ENCODE assay signal across 9 cellular contexts in the genomic region with DNA sequence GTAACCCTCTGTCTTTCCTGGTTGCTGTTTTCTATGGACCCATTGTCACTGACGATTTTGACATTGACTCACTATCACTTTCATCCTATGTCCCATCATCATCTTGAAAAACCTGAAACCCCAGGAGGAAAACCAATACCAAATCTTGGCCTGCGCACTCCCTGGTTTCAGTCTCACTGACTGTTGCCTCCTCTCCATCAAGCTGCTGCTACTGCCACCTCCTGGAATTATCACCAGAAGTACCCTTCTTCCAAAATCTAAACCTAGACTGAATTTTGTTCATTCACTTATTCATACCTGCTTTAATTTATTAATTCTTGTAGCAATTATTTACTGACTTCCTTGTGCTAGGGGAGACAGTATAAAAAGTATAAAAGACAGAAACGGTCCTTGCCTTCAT. TPM values are rescaled to one million over a fixed set of nuclear protein-coding genes. Genes with fewer than 3 reads are reported as not detected.
DNase-seq lines count a peak whose midpoint lies in the region; ATAC-seq and TF ChIP-seq lines count a peak whose summit lies in the region.
"Had no signal": no experiment of that assay in that cellular context is flagged by ENCODE, and none has a peak within 500 bp of the region (broad histone marks: within the 10 kb centered on the region; RNA-seq: fewer than 3 reads in every experiment).

No MANE protein-coding gene starts in this region.

- no peaks in the 10 kb centered on the region for H3K9me3 Mint-ChIP-seq in activated CD8-positive, alpha-beta memory T cell treated with anti-CD3 and anti-CD28 coated beads, Interleukin-2, amount 10 ng/mL, durations not matched to agents 7 days and 5 days (ENCODE audit: low read depth)
- no peaks in the 10 kb centered on the region for H3K9me3 Mint-ChIP-seq in T-cell
- H3K9me3 Mint-ChIP-seq: activated B cell treated with CpG ODN at 0.5 μM for 24 hours had no signal

- POLR2A ChIA-PET in T-cell (lab: Charles Lee), result interaction anchor here in 1 of 2 donors (0.6 kb wide), 1 partner anchor 9 kb away, joined by 3 read pairs; no protein-coding TSS in a partner anchor

- no peak overlapping the region for H3K27ac Mint-ChIP-seq in activated CD8-positive, alpha-beta memory T cell treated with anti-CD3 and anti-CD28 coated beads, Interleukin-2, amount 10 ng/mL, durations not matched to agents 7 days and 5 days
- H3K27ac Mint-ChIP-seq in T-cell, result no peak overlapping the region
- H3K27ac Mint-ChIP-seq: activated B cell treated with CpG ODN at 0.5 μM for 24 hours had no signal

- peaks cover 5% of the 10 kb centered on the region for H3K4me1 Mint-ChIP-seq in activated CD8-positive, alpha-beta memory T cell treated with anti-CD3 and anti-CD28 coated beads, Interleukin-2, amount 10 ng/mL, durations not matched to agents 7 days and 5 days
- H3K4me1 Mint-ChIP-seq in T-cell, result peaks cover 0 to 2% (median 0%) of the 10 kb centered on the region in 3 donors
- H3K4me1 Mint-ChIP-seq: activated B cell treated with CpG ODN at 0.5 μM for 24 hours had no signal

- TF ChIP-seq CTCF in epithelial cell of esophagus (IDR thresholded peaks at IDR 0.05; ENCODE audit: insufficient read depth, low read depth, low read length, missing control alignments), result peak; percentile 32

- H3K27me3 Mint-ChIP-seq in activated CD8-positive, alpha-beta memory T cell treated with anti-CD3 and anti-CD28 coated beads, Interleukin-2, amount 10 ng/mL, durations not matched to agents 7 days and 5 days, result peaks cover 24% of the 10 kb centered on the region
- H3K27me3 Mint-ChIP-seq in T-cell, result no peaks in the 10 kb centered on the region

- H3K4me3 ChIP-seq in epithelial cell of esophagus (ENCODE audit: low read length), result no peak overlapping the region

- peak; percentile 70 for DNase-seq in activated CD8-positive, alpha-beta memory T cell treated with anti-CD3 and anti-CD28 coated beads, Interleukin-2, amount 10 ng/mL, durations not matched to agents 7 days and 5 days
- no peak for DNase-seq in activated CD8-positive, alpha-beta memory T cell treated with anti-CD3 and anti-CD28 coated beads, Interleukin-2, amount 50 U/mL, for 48 hours
- DNase-seq in T-cell, result peak in 30 of 34 experiments; percentile 1 to 42 (median 20)
- peak; percentile 24 for DNase-seq in epithelial cell of esophagus (ENCODE audit: low read depth)
- peak; percentile 15 to 37 (median 25) for DNase-seq in stimulated activated CD4-positive, alpha-beta T cell treated with anti-CD3 and anti-CD28 coated beads, TNF-alpha, amount 100 ng/mL, for 48 hours (ENCODE audit: low read depth in 3 of 3)
- no peak for DNase-seq in NCI-H1417 (lab: John Stamatoyannopoulos, UW)
- DNase-seq: activated B cell treated with CpG ODN at 0.5 μM for 24 hours had no signal

- CTCF ChIA-PET in activated CD8-positive, alpha-beta memory T cell treated with anti-CD3 and anti-CD28 coated beads, Interleukin-2, amount 10 ng/mL, durations not matched to agents 7 days and 5 days (lab: Charles Lee), result interaction anchor here (0.9 to 1.6 kb wide), 4 partner anchors 13 to 395 kb away, joined by 3 to 8 read pairs (median 4); no protein-coding TSS in a partner anchor
- CTCF ChIA-PET in T-cell (lab: Charles Lee), result interaction anchor here (0.7 to 1.7 kb wide), 5 partner anchors 28 to 75 kb away, joined by 3 to 17 read pairs (median 3); no protein-coding TSS in a partner anchor

- no peak overlapping the region for H3K4me3 Mint-ChIP-seq in activated CD8-positive, alpha-beta memory T cell treated with anti-CD3 and anti-CD28 coated beads, Interleukin-2, amount 10 ng/mL, durations not matched to agents 7 days and 5 days
- H3K4me3 Mint-ChIP-seq in T-cell, result no peak overlapping the region
- H3K4me3 Mint-ChIP-seq: activated B cell treated with CpG ODN at 0.5 μM for 24 hours had no signal

- peak; percentile 82 for ATAC-seq in activated CD8-positive, alpha-beta memory T cell treated with anti-CD3 and anti-CD28 coated beads, Interleukin-2, amount 10 ng/mL, durations not matched to agents 7 days and 5 days
- peak in 3 of 4 experiments; percentile 65 to 76 (median 66) for ATAC-seq in T-cell (replicated peaks in 1 of 4)
- ATAC-seq in GM21576 (IDR thresholded peaks at IDR 0.05; ENCODE audit: unreplicated experiment), result no peak
- no peak for ATAC-seq in HG03095 (IDR thresholded peaks at IDR 0.05; ENCODE audit: unreplicated experiment)

- H3K36me3 Mint-ChIP-seq in activated CD8-positive, alpha-beta memory T cell treated with anti-CD3 and anti-CD28 coated beads, Interleukin-2, amount 10 ng/mL, durations not matched to agents 7 days and 5 days, result no peaks in the 10 kb centered on the region
- no peaks in the 10 kb centered on the region for H3K36me3 Mint-ChIP-seq in T-cell

RNA-seq across cellular contexts. Expression of a gene that starts 44.5 kb away (rescaled TPM):
- total RNA-seq in activated CD8-positive, alpha-beta memory T cell treated with anti-CD3 and anti-CD28 coated beads, Interleukin-2, amount 10 ng/mL, durations not matched to agents 7 days and 5 days, result 10 to 100 TPM; 24.2 to 24.5 TPM
- 10 to 100 TPM; 20.7 to 21.2 (median 21.1) TPM for total RNA-seq in T-cell

Comparison
In these comparisons a context has a peak if more than half of its experiments do, and no peak if none do; other contexts are left out.
1. DNase-seq: peak in activated CD8-positive, alpha-beta memory T cell treated with anti-CD3 and anti-CD28 coated beads, Interleukin-2, amount 10 ng/mL, durations not matched to agents 7 days and 5 days (single experiment), T-cell (30 of 34), epithelial cell of esophagus (single experiment) and stimulated activated CD4-positive, alpha-beta T cell treated with anti-CD3 and anti-CD28 coated beads, TNF-alpha, amount 100 ng/mL, for 48 hours (3 of 3); none in activated CD8-positive, alpha-beta memory T cell treated with anti-CD3 and anti-CD28 coated beads, Interleukin-2, amount 50 U/mL, for 48 hours (single experiment) and NCI-H1417 (0 of 3).
2. ATAC-seq: peak in activated CD8-positive, alpha-beta memory T cell treated with anti-CD3 and anti-CD28 coated beads, Interleukin-2, amount 10 ng/mL, durations not matched to agents 7 days and 5 days (single experiment) and T-cell (3 of 4); none in GM21576 (single experiment) and HG03095 (single experiment).